20 cellular contexts compared by ENCODE assay signal in genomic region chr11:20874358-20874757, GRCh38.
DNase-seq lines count a peak whose midpoint lies in the region; TF ChIP-seq lines count a peak whose summit lies in the region.
"Had no signal": no experiment of that assay in that cellular context is flagged by ENCODE, and none has a peak within 500 bp of the region (broad histone marks: within the 10 kb centered on the region; RNA-seq: fewer than 3 reads in every experiment).

No MANE protein-coding gene starts in this region.

- peaks cover 15 to 19% of the 10 kb centered on the region in 2 experiments for H3K4me1 Mint-ChIP-seq in H9
- H3K4me1 Mint-ChIP-seq: B cell, IgD-negative memory B cell had no signal

- TF ChIP-seq CTCF in GM06990 (IDR thresholded peaks at IDR 0.05; ENCODE audit: insufficient read depth, low read length, poor library complexity, severe bottlenecking) = peak; percentile 23
- TF ChIP-seq CTCF in H9 (conservative IDR thresholded peaks at IDR 0.05) = peak; percentile 47; the same call in 2 of the 3 replicates
- TF ChIP-seq CTCF in hepatocyte (IDR thresholded peaks at IDR 0.05; ENCODE audit: poor library complexity) = no peak

- H3K4me3 Mint-ChIP-seq in H9 = no peak overlapping the region
- H3K4me3 Mint-ChIP-seq: B cell, IgD-negative memory B cell had no signal

- H2BK20ac ChIP-seq in H9 (ENCODE audit: low read depth, low read length, poor library complexity, severe bottlenecking) = no peak overlapping the region

- no peak overlapping the region for H3K27ac Mint-ChIP-seq in H9
- H3K27ac Mint-ChIP-seq: B cell, IgD-negative memory B cell had no signal

- no peaks in the 10 kb centered on the region for H3K9me3 ChIP-seq in H9 (ENCODE audit: control insufficient read depth, low read depth, low read length)
- H3K9me3 ChIP-seq in GM23248 (ENCODE audit: low read depth) = no peaks in the 10 kb centered on the region
- H3K9me3 ChIP-seq in hepatocyte (ENCODE audit: low read depth) = no peaks in the 10 kb centered on the region

- no peaks in the 10 kb centered on the region for H3K23me2 ChIP-seq in H9 (ENCODE audit: insufficient read length, low read depth, low read length, poor library complexity, severe bottlenecking)

- H3K23ac ChIP-seq in H9 (ENCODE audit: insufficient read length, low read depth, low read length) = no peak overlapping the region
- H3K23ac ChIP-seq in mesendoderm (ENCODE audit: low read length) = no peak overlapping the region

- H2AK5ac ChIP-seq in H9 (ENCODE audit: insufficient read length, low read length) = no peak overlapping the region
- H2AK5ac ChIP-seq in mesendoderm (ENCODE audit: low read length) = no peak overlapping the region

- H3K9me3 Mint-ChIP-seq in H9 = peaks cover 1 to 2% of the 10 kb centered on the region in 2 experiments; a peak in 1 of 5 replicates

- no peak overlapping the region for H2BK120ac ChIP-seq in H9 (ENCODE audit: low read depth, low read length, poor library complexity, severe bottlenecking)
- H2BK120ac ChIP-seq in mesendoderm (ENCODE audit: low read depth, low read length) = no peak overlapping the region

- H3K56ac ChIP-seq in H9 (ENCODE audit: insufficient read length, low read depth, low read length) (no peak overlapping the region), mesendoderm (ENCODE audit: low read length) (no peak overlapping the region)

- H4K20me1 ChIP-seq in H9 (ENCODE audit: control insufficient read depth, insufficient read depth, insufficient read length) (no peaks in the 10 kb centered on the region), GM23248 (ENCODE audit: insufficient read depth) (no peaks in the 10 kb centered on the region), hepatocyte (ENCODE audit: insufficient read depth, poor library complexity, severe bottlenecking) (no peaks in the 10 kb centered on the region)

- H2BK15ac ChIP-seq in H9 (ENCODE audit: low read depth, low read length) (no peak overlapping the region), mesendoderm (replicated peaks; ENCODE audit: low read depth) (no peak overlapping the region)

- peaks cover 7% of the 10 kb centered on the region for H3K27me3 Mint-ChIP-seq in H9 (ENCODE audit: low read depth)
- H3K27me3 Mint-ChIP-seq: B cell, IgD-negative memory B cell had no signal

- H3K27ac ChIP-seq in H9 (ENCODE audit: insufficient read length, low read depth, low read length) (no peak overlapping the region), mesendoderm (ENCODE audit: low read depth, low read length) (no peak overlapping the region), GM23248 (no peak overlapping the region), hepatocyte (no peak overlapping the region)
- H3K27ac ChIP-seq: HL-60, SK-N-MC had no signal

- H2AFZ ChIP-seq in H9 (ENCODE audit: low read length) (no peak overlapping the region), GM23248 (no peak overlapping the region), hepatocyte (no peak overlapping the region)

- no peaks in the 10 kb centered on the region for H3K36me3 ChIP-seq in GM06990 (ENCODE audit: control insufficient read depth, insufficient read depth, low read length)
- no peaks in the 10 kb centered on the region for H3K36me3 ChIP-seq in mesendoderm (ENCODE audit: control insufficient read depth, insufficient read depth, low read length)
- no peaks in the 10 kb centered on the region for H3K36me3 ChIP-seq in GM23248 (ENCODE audit: low read depth)
- H3K36me3 ChIP-seq in hepatocyte (replicated peaks; ENCODE audit: insufficient read depth, low read depth) = no peaks in the 10 kb centered on the region

- in situ Hi-C loops in GM23248 (cut with MboI) = no loop called here

- H3K9me2 ChIP-seq in GM23248 (ENCODE audit: insufficient read depth) = no peaks in the 10 kb centered on the region
- H3K9me2 ChIP-seq in hepatocyte (replicated peaks; ENCODE audit: insufficient read depth) = no peaks in the 10 kb centered on the region

- no peaks in the 10 kb centered on the region for H3F3A ChIP-seq in GM23248 (ENCODE audit: insufficient read depth)

- H4K8ac ChIP-seq in H9 (replicated peaks; ENCODE audit: insufficient read length, low read depth, low read length) (no peak overlapping the region), mesendoderm (ENCODE audit: low read depth, low read length) (no peak overlapping the region)

- no peaks in the 10 kb centered on the region for H3K79me2 ChIP-seq in H9 (ENCODE audit: insufficient read depth, low read length)
- H3K79me2 ChIP-seq in mesendoderm (ENCODE audit: control insufficient read depth, insufficient read depth, low read length) = no peaks in the 10 kb centered on the region
- H3K79me2 ChIP-seq in GM23248 (ENCODE audit: insufficient read depth) = no peaks in the 10 kb centered on the region
- H3K79me2 ChIP-seq in hepatocyte = no peaks in the 10 kb centered on the region

- H3K79me1 ChIP-seq in H9 (ENCODE audit: insufficient read depth, low read depth, low read length, poor library complexity, severe bottlenecking) = no peaks in the 10 kb centered on the region
- no peaks in the 10 kb centered on the region for H3K79me1 ChIP-seq in mesendoderm (ENCODE audit: low read length)

- H3K27me3 ChIP-seq in GM06990 (replicated peaks; ENCODE audit: control insufficient read depth, insufficient read depth, low read length) (no peaks in the 10 kb centered on the region), H9 (ENCODE audit: insufficient read depth, low read length) (no peaks in the 10 kb centered on the region), mesendoderm (ENCODE audit: insufficient read depth, low read length, poor library complexity) (no peaks in the 10 kb centered on the region), GM23248 (replicated peaks; ENCODE audit: insufficient read depth) (no peaks in the 10 kb centered on the region), hepatocyte (no peaks in the 10 kb centered on the region)

- no peak overlapping the region for H4K91ac ChIP-seq in H9 (ENCODE audit: insufficient read length, low read depth, low read length)

- H3K4ac ChIP-seq in H9 (ENCODE audit: low read depth, low read length) (no peak overlapping the region), mesendoderm (ENCODE audit: low read depth, low read length) (no peak overlapping the region)

- H3K4me1 ChIP-seq in H9 (ENCODE audit: insufficient read depth, low read length) (no peaks in the 10 kb centered on the region), mesendoderm (ENCODE audit: control insufficient read depth, low read depth, low read length) (no peaks in the 10 kb centered on the region), GM23248 (ENCODE audit: insufficient read depth) (no peaks in the 10 kb centered on the region), hepatocyte (ENCODE audit: insufficient read depth) (no peaks in the 10 kb centered on the region)

- H3K36me3 Mint-ChIP-seq in H9 (ENCODE audit: insufficient read depth in 1 of 3, low read depth in 3 of 3) = peaks cover 0 to 4% (median 0%) of the 10 kb centered on the region in 3 experiments; a peak in 1 of 7 replicates
- H3K36me3 Mint-ChIP-seq: IgD-negative memory B cell had no signal

- no peak overlapping the region for H2BK12ac ChIP-seq in H9 (ENCODE audit: insufficient read length, low read depth, low read length)

- WGBS in H9 (ENCODE audit: extremely low coverage, insufficient read length, low lambda C conversion rate) = no CpG with 5 or more reads among the region's 3 CpGs
- no CpG with 5 or more reads among the region's 3 CpGs for WGBS in mesendoderm (ENCODE audit: extremely low coverage, insufficient coverage, low lambda C conversion rate)
- 47 to 61% methylated on average over 3 of the region's 3 CpGs for WGBS in GM23248 (ENCODE audit: low coverage in 1 of 2, low lambda C conversion rate in 2 of 2, missing lambda C conversion rate in 2 of 2), 2 experiments
- 92% methylated on average over 3 of the region's 3 CpGs for WGBS in hepatocyte (ENCODE audit: low lambda C conversion rate, missing lambda C conversion rate)

- H3K4me3 ChIP-seq in GM06990 (replicated peaks; ENCODE audit: low read depth, low read length) = no peak overlapping the region
- H3K4me3 ChIP-seq in mesendoderm (ENCODE audit: low read length) = no peak overlapping the region
- H3K4me3 ChIP-seq in GM23248 = no peak overlapping the region
- H3K4me3 ChIP-seq in hepatocyte = no peak overlapping the region
- H3K4me3 ChIP-seq: SK-N-MC had no signal

- H2BK5ac ChIP-seq in H9 (ENCODE audit: insufficient read length, low read length) = no peak overlapping the region
- no peak overlapping the region for H2BK5ac ChIP-seq in mesendoderm (ENCODE audit: low read length)

- H3T11ph ChIP-seq in H9 (ENCODE audit: low read length) = no peak overlapping the region

- H3K9ac ChIP-seq in H9 (ENCODE audit: extremely low read depth, insufficient read length, low read length) (no peak overlapping the region), mesendoderm (ENCODE audit: low read length) (no peak overlapping the region), GM23248 (no peak overlapping the region)

- H3K4me2 ChIP-seq in H9 (ENCODE audit: insufficient read depth, insufficient read length, low read length) (no peak overlapping the region), mesendoderm (ENCODE audit: low read length) (no peak overlapping the region), GM23248 (ENCODE audit: unreplicated experiment) (no peak overlapping the region), hepatocyte (no peak overlapping the region)

- no peak overlapping the region for H3K14ac ChIP-seq in H9 (ENCODE audit: insufficient read depth, low read length)

- DNase-seq in GM06990 (ENCODE audit: extremely low read depth, insufficient read length) (no peak), H9 (no peak), RKO (ENCODE audit: low spot score) (peak; percentile 2), mesendoderm (peak; percentile 11), GM23248 (no peak), DMS153 treated with DMSO at 0.1 percent for 48 hours (lab: John Stamatoyannopoulos, UW; ENCODE audit: unreplicated experiment) (no peak), hepatocyte (ENCODE audit: low spot score) (no peak)
- DNase-seq: Calu3, NCI-H1092 treated with DMSO at 0.1 percent for 48 hours, NCI-H1436 treated with DMSO at 0.1 percent for 48 hours, NCI-H187 treated with DMSO at 0.1 percent for 48 hours, NCI-H2107, NCI-H446, NCI-H524 treated with DMSO at 0.1 percent for 48 hours, RPMI8226, SHP77 had no signal

- H3K18ac ChIP-seq in H9 (ENCODE audit: insufficient read length, low read depth, low read length) (no peak overlapping the region), mesendoderm (ENCODE audit: low read length) (no peak overlapping the region)

- no peak overlapping the region for H4K5ac ChIP-seq in H9 (ENCODE audit: insufficient read length, low read depth, low read length)
- no peak overlapping the region for H4K5ac ChIP-seq in mesendoderm (ENCODE audit: low read length)

Comparison
In these comparisons a context has a peak if more than half of its experiments do, and no peak if none do; other contexts are left out.
1. DNase-seq: peak in RKO (single experiment) and mesendoderm (single experiment); none in GM06990 (single experiment), H9 (single experiment), GM23248 (single experiment), DMS153 treated with DMSO at 0.1 percent for 48 hours (single experiment) and hepatocyte (single experiment).